Comparison of ENCODE assay signal across 8 cellular contexts in genomic region chr3:184371570-184372018, GRCh38. TPM values are rescaled to one million over a fixed set of nuclear protein-coding genes. Genes with fewer than 3 reads are reported as not detected.
DNase-seq lines count a peak whose midpoint lies in the region; ATAC-seq, FAIRE-seq and TF ChIP-seq lines count a peak whose summit lies in the region.

No MANE protein-coding gene starts in this region.

- peaks cover 28% of the 10 kb centered on the region for H4K20me1 ChIP-seq in astrocyte (ENCODE audit: insufficient read depth, low read length)

- ATAC-seq in HG02623 (IDR thresholded peaks at IDR 0.05; ENCODE audit: unreplicated experiment) = peak; percentile 64
- ATAC-seq in right cardiac atrium = peak; percentile 87 to 90
- ATAC-seq in sciatic nerve = peak; percentile 90
- ATAC-seq in GM19324 (IDR thresholded peaks at IDR 0.05; ENCODE audit: low FRiP score, unreplicated experiment) = no peak

- no peak overlapping the region for H3K4me3 ChIP-seq in astrocyte (ENCODE audit: insufficient read depth, low read depth, low read length)
- no peak overlapping the region for H3K4me3 ChIP-seq in right cardiac atrium (ENCODE audit: low read length)

- WGBS in right cardiac atrium = 51% methylated on average over 5 of the region's 5 CpGs

- H3K36me3 ChIP-seq in astrocyte (ENCODE audit: insufficient read depth, low read length) = peaks cover 7% of the 10 kb centered on the region

- H3K27me3 ChIP-seq in astrocyte (ENCODE audit: insufficient read depth, low read length) (peaks cover 11% of the 10 kb centered on the region), right cardiac atrium (ENCODE audit: control insufficient read depth, insufficient read depth) (no peaks in the 10 kb centered on the region)

- no peaks in the 10 kb centered on the region for H3K9me3 Mint-ChIP-seq in astrocyte (ENCODE audit: unreplicated experiment)

- peak overlapping the region; percentile 15 for H3K4me3 Mint-ChIP-seq in astrocyte (ENCODE audit: unreplicated experiment)

- DNase-seq in GDM1 (lab: John Stamatoyannopoulos, UW) (peak; percentile 81), NCI-H1694 treated with DMSO at 0.1 percent for 48 hours (lab: John Stamatoyannopoulos, UW) (peak; percentile 85), SW480 (ENCODE audit: low spot score) (peak; percentile 90), astrocyte (ENCODE audit: low read depth) (peak; percentile 71), right cardiac atrium (peak; percentile 83 to 91 (median 90)), sciatic nerve (ENCODE audit: low spot score) (peak; percentile 82)

- H3K27me3 Mint-ChIP-seq in astrocyte (ENCODE audit: low read depth, unreplicated experiment) = peaks cover 14% of the 10 kb centered on the region

- no peaks in the 10 kb centered on the region for H3K79me2 ChIP-seq in astrocyte (ENCODE audit: insufficient read depth, low read length)

- peak; percentile 66 for FAIRE-seq in astrocyte (lab: Jason Lieb, UNC)

- peak overlapping the region; percentile 1 for H3K4me2 ChIP-seq in astrocyte (ENCODE audit: low read length)

- peaks cover 17% of the 10 kb centered on the region for H3K36me3 Mint-ChIP-seq in astrocyte (ENCODE audit: low read depth, unreplicated experiment)

- intact Hi-C loops in right cardiac atrium (cut with DNase I) (loop anchor here (2.0 to 10.0 kb wide), 4 partner anchors 143 to 173 kb away; no protein-coding TSS in a partner anchor), sciatic nerve (cut with DNase I) (loop anchor here (10.0 kb wide), 2 partner anchors 143 to 173 kb away; no protein-coding TSS in a partner anchor)

- TF ChIP-seq CTCF in astrocyte (IDR thresholded peaks at IDR 0.05; ENCODE audit: insufficient read depth, low read depth, low read length) = peak; percentile 97

- no peak overlapping the region for H3K27ac Mint-ChIP-seq in astrocyte (ENCODE audit: unreplicated experiment)

- no peak overlapping the region for H2AFZ ChIP-seq in astrocyte (ENCODE audit: low read depth, low read length)

- no peak overlapping the region for H3K9ac ChIP-seq in astrocyte (ENCODE audit: low read length)

- H3K27ac ChIP-seq in astrocyte (ENCODE audit: low read depth, low read length) (no peak overlapping the region), right cardiac atrium (ENCODE audit: low read length) (no peak overlapping the region)

- H3K4me1 Mint-ChIP-seq in astrocyte (ENCODE audit: low read depth, unreplicated experiment) = peaks cover 26% of the 10 kb centered on the region

- H3K4me1 ChIP-seq in astrocyte (ENCODE audit: insufficient read depth, low read length) (peaks cover 28% of the 10 kb centered on the region), right cardiac atrium (ENCODE audit: control insufficient read depth, insufficient read depth, low read length) (peaks cover 6% of the 10 kb centered on the region)

- H3K9me3 ChIP-seq in astrocyte (ENCODE audit: insufficient read depth, low read depth, low read length) (no peaks in the 10 kb centered on the region), right cardiac atrium (ENCODE audit: control insufficient read depth, low read length) (no peaks in the 10 kb centered on the region)

RNA-seq across cellular contexts. Expression of gene THPO, which starts 6.4 kb away (rescaled TPM):
- total RNA-seq in astrocyte = 0.25 and 0.46 TPM in 2 replicates
- total RNA-seq in right cardiac atrium = under 1 TPM; 0.23 to 0.47 (median 0.29) TPM
- 0.34 TPM for polyA plus RNA-seq in right cardiac atrium
- 1.2 TPM for total RNA-seq in sciatic nerve

RNA-seq across cellular contexts. Expression of gene CHRD, which starts 8.3 kb away (rescaled TPM):
- total RNA-seq in astrocyte = 3.4 and 5.6 TPM in 2 replicates
- 10 to 100 TPM in 3 of 4 donors, 1 to 10 TPM in 1; 8.6 to 11.3 (median 10.4) TPM for total RNA-seq in right cardiac atrium
- polyA plus RNA-seq in right cardiac atrium = 12.1 TPM
- 27.0 TPM for total RNA-seq in sciatic nerve

RNA-seq across cellular contexts. Expression of gene POLR2H, which starts 10.1 kb away (rescaled TPM):
- total RNA-seq in astrocyte = 63.2 and 70.3 TPM in 2 replicates
- total RNA-seq in right cardiac atrium = 10 to 100 TPM; 24.4 to 32.9 (median 30.1) TPM
- 37.6 TPM for polyA plus RNA-seq in right cardiac atrium
- total RNA-seq in sciatic nerve = 57.8 TPM

RNA-seq across cellular contexts. Expression of gene CLCN2, which starts 10.2 kb away (rescaled TPM):
- total RNA-seq in astrocyte (7.4 and 9.0 TPM in 2 replicates), right cardiac atrium (1 to 10 TPM; 2.0 to 4.9 (median 3.6) TPM), sciatic nerve (24.5 TPM)
- 2.7 TPM for polyA plus RNA-seq in right cardiac atrium

RNA-seq across cellular contexts. Expression of gene FAM131A, which starts 34.2 kb away (rescaled TPM):
- total RNA-seq in astrocyte (12.2 TPM in 2 replicates), right cardiac atrium (10 to 100 TPM; 26.5 to 41.1 (median 33.6) TPM), sciatic nerve (22.6 TPM)
- 34.3 TPM for polyA plus RNA-seq in right cardiac atrium
